10 cellular contexts compared by ENCODE assay signal in the genomic region with DNA sequence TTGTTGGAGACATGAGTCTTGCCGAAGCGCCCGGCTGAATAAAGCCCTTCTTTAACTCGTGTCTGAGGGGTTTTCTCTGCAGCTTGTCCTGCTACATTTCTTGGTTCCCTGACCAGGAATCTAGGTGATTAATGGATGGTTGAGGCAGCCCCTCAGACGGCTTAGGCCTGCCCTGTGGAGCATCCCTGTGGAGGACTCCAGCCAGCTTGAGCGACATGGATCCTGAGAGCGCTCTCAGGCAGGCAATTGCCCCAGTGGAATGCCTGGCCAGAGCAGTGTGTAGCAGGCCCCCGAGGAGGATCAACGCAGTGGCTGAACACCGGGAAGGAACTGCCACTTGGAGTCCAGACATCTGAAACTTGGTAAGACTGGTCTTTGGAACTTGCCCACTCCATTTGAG.
"Had no signal": no experiment of that assay in that cellular context is flagged by ENCODE, and none has a peak within 500 bp of the region (broad histone marks: within the 10 kb centered on the region; RNA-seq: fewer than 3 reads in every experiment).

No MANE protein-coding gene starts in this region.

- H3K27me3 ChIP-seq: left lung, right lobe of liver had no signal

- DNase-seq: activated CD4-positive, CD25-positive, alpha-beta regulatory T cell treated with anti-CD3 and anti-CD28 coated beads, Interleukin-2, amount 50 U/mL, for 72 hours; activated effector memory CD4-positive, alpha-beta T cell treated with anti-CD3 and anti-CD28 coated beads, Interleukin-2, amount 50 U/mL, for 16 hours; activated T-cell treated with anti-CD3 and anti-CD28 coated beads, Interleukin-2, amount 50 U/mL, for 1 hour; islet precursor cell; left lung; mammary epithelial cell; naive B cell; right lobe of liver; T1000 had no signal

- H3K27me3 Mint-ChIP-seq: naive B cell had no signal

- H3K4me1 ChIP-seq: right lobe of liver had no signal

- H3K36me3 Mint-ChIP-seq: naive B cell had no signal

- H3K27ac ChIP-seq: left lung, right lobe of liver, thoracic aorta had no signal

- H3K4me3 ChIP-seq: left lung, right lobe of liver, thoracic aorta had no signal

- ATAC-seq: left lung had no signal

- H3K4me3 Mint-ChIP-seq: naive B cell had no signal

- H3K9me3 ChIP-seq: left lung, right lobe of liver, thoracic aorta had no signal

- H3K9me3 Mint-ChIP-seq: naive B cell had no signal
